32 cellular contexts compared by ENCODE assay signal in the genomic region with DNA sequence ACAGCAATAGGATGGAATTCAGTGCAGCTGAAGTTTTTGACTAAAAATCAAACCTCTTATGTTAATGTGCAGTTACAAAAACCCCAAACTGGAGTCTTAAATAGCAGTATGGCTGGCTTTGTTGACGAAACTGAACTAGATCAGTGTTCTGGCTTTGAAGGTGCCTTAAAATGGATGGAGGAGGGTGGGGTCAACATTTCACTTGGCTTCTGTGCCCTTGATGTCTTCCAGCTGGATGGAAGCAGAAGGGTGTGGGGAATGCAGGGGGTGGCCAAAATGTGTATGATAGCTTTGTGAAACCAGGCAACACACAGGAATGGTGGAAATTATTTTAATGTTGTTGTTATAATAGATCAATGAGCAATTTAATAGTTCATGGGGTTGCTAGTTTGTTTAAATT.
DNase-seq lines count a peak whose midpoint lies in the region; ATAC-seq and TF ChIP-seq lines count a peak whose summit lies in the region.
"Had no signal": no experiment of that assay in that cellular context is flagged by ENCODE, and none has a peak within 500 bp of the region (broad histone marks: within the 10 kb centered on the region; RNA-seq: fewer than 3 reads in every experiment).

No MANE protein-coding gene starts in this region.

- H3K79me2 ChIP-seq in GM23338 (replicated peaks; ENCODE audit: insufficient read depth) (no peaks in the 10 kb centered on the region), PC-3 (ENCODE audit: low read length) (no peaks in the 10 kb centered on the region), smooth muscle cell (ENCODE audit: low read depth) (no peaks in the 10 kb centered on the region)

- peak overlapping the region; percentile 95 for H3K27ac Mint-ChIP-seq in GM23338
- H3K27ac Mint-ChIP-seq: activated CD8-positive, alpha-beta T cell treated with anti-CD3 and anti-CD28 coated beads for 36 hours; activated naive CD8-positive, alpha-beta T cell; activated T-helper 2 cell treated with anti-CD3 and anti-CD28 coated beads, Interferon-gamma antibody, Interleukin-2, Interleukin-4, amounts not matched to agents 10 μg/mL and 5 μg/mL and 100 μg/mL, durations not matched to agents 14 hours and 24 hours and 36 hours; stimulated activated effector memory CD8-positive, alpha-beta T cell treated with anti-CD3 and anti-CD28 coated beads, Interleukin-12 subunit alpha, Interleukin-12 subunit beta, amount 100 ng/mL, for 72 hours had no signal

- H3K36me3 Mint-ChIP-seq in GM23338 (ENCODE audit: low read depth): no peaks in the 10 kb centered on the region
- H3K36me3 Mint-ChIP-seq: stimulated activated effector memory CD8-positive, alpha-beta T cell treated with anti-CD3 and anti-CD28 coated beads, Interleukin-12 subunit alpha, Interleukin-12 subunit beta, amount 100 ng/mL, for 72 hours had no signal

- DNase-seq in GM23338 (ENCODE audit: low spot score): no peak
- DNase-seq in PC-3: no peak
- DNase-seq in fibroblast of pulmonary artery (ENCODE audit: low read depth): peak; percentile 4
- no peak for DNase-seq in smooth muscle cell (lab: John Stamatoyannopoulos, UW; ENCODE audit: unreplicated experiment)
- DNase-seq in HuH-7.5 (ENCODE audit: low spot score): no peak
- DNase-seq: activated CD4-positive, CD25-positive, alpha-beta regulatory T cell treated with anti-CD3 and anti-CD28 coated beads, Interleukin-2, amount 50 U/mL, for 72 hours; activated CD8-positive, alpha-beta T cell treated with anti-CD3 and anti-CD28 coated beads for 36 hours; aorta; Calu3; EL; glutamatergic neuron; GOT3; islet precursor cell; Karpas-422; MV-4-11; NCI-H1436 treated with DMSO at 0.1 percent for 48 hours; NCI-H510A treated with DMSO at 0.1 percent for 48 hours; NK-92 treated with Interleukin-12 subunit alpha and Interleukin-12 subunit beta, amount 100 ng/mL, for 24 hours; stimulated activated CD4-positive, alpha-beta T cell treated with anti-CD3 and anti-CD28 coated beads, Interleukin-12 subunit alpha, Interleukin-12 subunit beta, amount 100 ng/mL, for 4 hours; stimulated activated CD4-positive, alpha-beta T cell treated with anti-CD3 and anti-CD28 coated beads, Interleukin-4, amount 100 ng/mL, for 1 hour; substantia nigra; T-helper 1 cell had no signal

- TF ChIP-seq CTCF in GM23338 (conservative IDR thresholded peaks at IDR 0.05; ENCODE audit: low read depth in 2 of 2) (no peak), PC-3 (conservative IDR thresholded peaks at IDR 0.05; ENCODE audit: low read depth, low read length) (no peak), fibroblast of pulmonary artery (IDR thresholded peaks at IDR 0.05; ENCODE audit: low read length, missing control alignments) (no peak), smooth muscle cell (IDR thresholded peaks at IDR 0.05; ENCODE audit: borderline replicate concordance, insufficient read depth, poor library complexity, severe bottlenecking) (no peak)

- no peaks in the 10 kb centered on the region for H3K4me1 ChIP-seq in GM23338 (ENCODE audit: insufficient read depth)
- peaks cover 53% of the 10 kb centered on the region for H3K4me1 ChIP-seq in PC-3 (ENCODE audit: insufficient read depth, low read length)
- H3K4me1 ChIP-seq in smooth muscle cell (ENCODE audit: low read depth): peaks cover 23% of the 10 kb centered on the region

- no TSS peak for BruUV-seq in PC-3 (replicated peaks; lab: Mats Ljungman, UMichigan)

- H3K9me2 ChIP-seq in GM23338 (ENCODE audit: insufficient read depth) (no peaks in the 10 kb centered on the region), PC-3 (replicated peaks; ENCODE audit: low read length) (no peaks in the 10 kb centered on the region)

- no peak overlapping the region for H3K4me3 ChIP-seq in GM23338
- no peak overlapping the region for H3K4me3 ChIP-seq in PC-3 (ENCODE audit: low read length)
- H3K4me3 ChIP-seq in fibroblast of pulmonary artery (replicated peaks; ENCODE audit: low read depth, low read length): no peak overlapping the region
- no peak overlapping the region for H3K4me3 ChIP-seq in smooth muscle cell
- H3K4me3 ChIP-seq: cardiac muscle cell, lung, right atrium auricular region, SJSA1 had no signal

- H3K9me3 ChIP-seq in PC-3 (ENCODE audit: low read length) (no peaks in the 10 kb centered on the region), smooth muscle cell (replicated peaks; ENCODE audit: low read depth) (no peaks in the 10 kb centered on the region)
- H3K9me3 ChIP-seq: right atrium auricular region, SJSA1 had no signal

- H3K4me3 Mint-ChIP-seq in GM23338: no peak overlapping the region
- H3K4me3 Mint-ChIP-seq: activated CD8-positive, alpha-beta T cell treated with anti-CD3 and anti-CD28 coated beads for 36 hours; activated naive CD8-positive, alpha-beta T cell; stimulated activated effector memory CD8-positive, alpha-beta T cell treated with anti-CD3 and anti-CD28 coated beads, Interleukin-12 subunit alpha, Interleukin-12 subunit beta, amount 100 ng/mL, for 72 hours had no signal

- no peak overlapping the region for H3K4me2 ChIP-seq in GM23338
- peak overlapping the region; percentile 80 for H3K4me2 ChIP-seq in PC-3 (ENCODE audit: low read length)
- H3K4me2 ChIP-seq in smooth muscle cell: peak overlapping the region; percentile 80

- WGBS in smooth muscle cell (ENCODE audit: low lambda C conversion rate): 73% methylated on average over 1 of the region's 1 CpG

- H3K36me3 ChIP-seq in GM23338 (ENCODE audit: insufficient read depth) (no peaks in the 10 kb centered on the region), PC-3 (ENCODE audit: low read depth, low read length) (no peaks in the 10 kb centered on the region), smooth muscle cell (ENCODE audit: low read depth) (no peaks in the 10 kb centered on the region)
- H3K36me3 ChIP-seq: cardiac muscle cell, right atrium auricular region, SJSA1 had no signal

- no peaks in the 10 kb centered on the region for H3K27me3 Mint-ChIP-seq in GM23338 (ENCODE audit: insufficient read depth, low read depth, poor library complexity)
- H3K27me3 Mint-ChIP-seq: activated CD8-positive, alpha-beta T cell treated with anti-CD3 and anti-CD28 coated beads for 36 hours; activated naive CD8-positive, alpha-beta T cell had no signal

- H3K27ac ChIP-seq in GM23338 (ENCODE audit: low read depth) (no peak overlapping the region), PC-3 (ENCODE audit: low read length) (no peak overlapping the region), smooth muscle cell (ENCODE audit: low read depth) (peak overlapping the region; percentile 99)
- H3K27ac ChIP-seq: cardiac muscle cell, HL-60 had no signal

- no peaks in the 10 kb centered on the region; the same call in 2 of the 3 replicates for H3K4me1 Mint-ChIP-seq in GM23338
- H3K4me1 Mint-ChIP-seq: stimulated activated effector memory CD8-positive, alpha-beta T cell treated with anti-CD3 and anti-CD28 coated beads, Interleukin-12 subunit alpha, Interleukin-12 subunit beta, amount 100 ng/mL, for 72 hours had no signal

- H3F3A ChIP-seq in GM23338 (replicated peaks; ENCODE audit: low read depth) (no peaks in the 10 kb centered on the region), PC-3 (ENCODE audit: low read length, unreplicated experiment) (peaks cover 11% of the 10 kb centered on the region), smooth muscle cell (ENCODE audit: low read depth) (peaks cover 3% of the 10 kb centered on the region)

- ATAC-seq in GM23338: no peak
- no peak for ATAC-seq in PC-3
- no peak for ATAC-seq in GM21717 (IDR thresholded peaks at IDR 0.05; ENCODE audit: unreplicated experiment)
- ATAC-seq in GM21360 (IDR thresholded peaks at IDR 0.05; ENCODE audit: unreplicated experiment): no peak
- ATAC-seq: activated CD8-positive, alpha-beta T cell treated with anti-CD3 and anti-CD28 coated beads for 36 hours; stimulated activated effector memory CD8-positive, alpha-beta T cell treated with anti-CD3 and anti-CD28 coated beads, Interleukin-12 subunit alpha, Interleukin-12 subunit beta, amount 100 ng/mL, for 72 hours had no signal

- intact Hi-C loops in PC-3 (cut with micrococcal nuclease): loop anchor here (2.0 kb wide), 2 partner anchors 57 to 283 kb away; no protein-coding TSS in a partner anchor

- H2AFZ ChIP-seq in GM23338 (no peak overlapping the region), PC-3 (ENCODE audit: low read length) (no peak overlapping the region), smooth muscle cell (ENCODE audit: low read depth) (no peak overlapping the region)

- no peak overlapping the region for H3K9ac ChIP-seq in PC-3 (ENCODE audit: low read length)
- H3K9ac ChIP-seq in smooth muscle cell (ENCODE audit: low read depth): peak overlapping the region; percentile 91

- POLR2A ChIA-PET in PC-3 (lab: Charles Lee; ENCODE audit: unreplicated experiment): no interaction called here

- H3K27me3 ChIP-seq in GM23338 (ENCODE audit: insufficient read depth): no peaks in the 10 kb centered on the region
- H3K27me3 ChIP-seq in PC-3 (ENCODE audit: low read length): no peaks in the 10 kb centered on the region
- H3K27me3 ChIP-seq in smooth muscle cell (ENCODE audit: low read depth): no peaks in the 10 kb centered on the region
- H3K27me3 ChIP-seq: cardiac muscle cell, right atrium auricular region, SJSA1 had no signal

- no peaks in the 10 kb centered on the region for H3K9me3 Mint-ChIP-seq in GM23338
- H3K9me3 Mint-ChIP-seq: stimulated activated effector memory CD8-positive, alpha-beta T cell treated with anti-CD3 and anti-CD28 coated beads, Interleukin-12 subunit alpha, Interleukin-12 subunit beta, amount 100 ng/mL, for 72 hours had no signal

- H4K20me1 ChIP-seq in GM23338 (replicated peaks; ENCODE audit: insufficient read depth): no peaks in the 10 kb centered on the region
- H4K20me1 ChIP-seq in PC-3 (ENCODE audit: low read length): no peaks in the 10 kb centered on the region
- H4K20me1 ChIP-seq in smooth muscle cell (ENCODE audit: low read depth): no peaks in the 10 kb centered on the region

- CTCF ChIA-PET in PC-3 (lab: Charles Lee): no interaction called here

TF ChIP-seq in GM23338, 12 proteins besides CTCF, POLR2A, EP300 and RAD21 (continues in another document):
- TF ChIP-seq STAT1 (IDR thresholded peaks at IDR 0.05; ENCODE audit: unreplicated experiment) (no peak), POLR2AphosphoS5 (IDR thresholded peaks at IDR 0.05; ENCODE audit: low read depth) (no peak)
- TF ChIP-seq, protein P1, sequence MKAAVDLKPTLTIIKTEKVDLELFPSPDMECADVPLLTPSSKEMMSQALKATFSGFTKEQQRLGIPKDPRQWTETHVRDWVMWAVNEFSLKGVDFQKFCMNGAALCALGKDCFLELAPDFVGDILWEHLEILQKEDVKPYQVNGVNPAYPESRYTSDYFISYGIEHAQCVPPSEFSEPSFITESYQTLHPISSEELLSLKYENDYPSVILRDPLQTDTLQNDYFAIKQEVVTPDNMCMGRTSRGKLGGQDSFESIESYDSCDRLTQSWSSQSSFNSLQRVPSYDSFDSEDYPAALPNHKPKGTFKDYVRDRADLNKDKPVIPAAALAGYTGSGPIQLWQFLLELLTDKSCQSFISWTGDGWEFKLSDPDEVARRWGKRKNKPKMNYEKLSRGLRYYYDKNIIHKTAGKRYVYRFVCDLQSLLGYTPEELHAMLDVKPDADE (IDR thresholded peaks at IDR 0.05): no peak
